ENCODE assay signal across 23 cellular contexts in genomic region chr14:52992236-52992635, GRCh38.
"Had no signal": no experiment of that assay in that cellular context is flagged by ENCODE, and none has a peak within 500 bp of the region (broad histone marks: within the 10 kb centered on the region; RNA-seq: fewer than 3 reads in every experiment).

No MANE protein-coding gene starts in this region.

- H3K4me1 ChIP-seq: esophagus squamous epithelium, neural progenitor cell, psoas muscle, sigmoid colon, spleen, tibial nerve, upper lobe of left lung had no signal

- H3K4me2 ChIP-seq: neural progenitor cell had no signal

- DNase-seq: cortex of kidney; effector memory CD8-positive, alpha-beta T cell; erythroblast; esophagus squamous epithelium; foreskin melanocyte; kidney; mucosa of descending colon; naive B cell; ovary; posterior cingulate gyrus; psoas muscle; right cardiac atrium; sigmoid colon; spleen; stimulated activated CD4-positive, alpha-beta T cell treated with anti-CD3 and anti-CD28 coated beads, Interleukin-4, amount 100 ng/mL, for 4 hours; stimulated activated naive CD8-positive, alpha-beta T cell treated with anti-CD3 and anti-CD28 coated beads, Interleukin-15, Interleukin-2, amounts not matched to agents 100 U/mL and 50 U/mL, for 24 hours; substantia nigra had no signal

- H2AFZ ChIP-seq: neural progenitor cell had no signal

- H3K27me3 ChIP-seq: esophagus squamous epithelium, neural progenitor cell, ovary, sigmoid colon, spleen, tibial nerve, upper lobe of left lung had no signal

- H3K4me3 ChIP-seq: esophagus squamous epithelium, lung, mucosa of descending colon, neural progenitor cell, ovary, psoas muscle, sigmoid colon, skin epidermis, spleen, thoracic aorta, tibial nerve, upper lobe of left lung had no signal

- H3K9me3 ChIP-seq: esophagus squamous epithelium, mucosa of descending colon, ovary, psoas muscle, sigmoid colon, thoracic aorta, tibial nerve, upper lobe of left lung had no signal

- H3K27ac ChIP-seq: esophagus squamous epithelium, neural progenitor cell, ovary, psoas muscle, sigmoid colon, skin epidermis, spleen, thoracic aorta, tibial nerve, upper lobe of left lung had no signal

- H3K9ac ChIP-seq: neural progenitor cell had no signal

- H3K36me3 ChIP-seq: esophagus squamous epithelium, neural progenitor cell, ovary, sigmoid colon, spleen, thoracic aorta, tibial nerve, upper lobe of left lung had no signal
